36 cellular contexts compared by ENCODE assay signal in the genomic region with DNA sequence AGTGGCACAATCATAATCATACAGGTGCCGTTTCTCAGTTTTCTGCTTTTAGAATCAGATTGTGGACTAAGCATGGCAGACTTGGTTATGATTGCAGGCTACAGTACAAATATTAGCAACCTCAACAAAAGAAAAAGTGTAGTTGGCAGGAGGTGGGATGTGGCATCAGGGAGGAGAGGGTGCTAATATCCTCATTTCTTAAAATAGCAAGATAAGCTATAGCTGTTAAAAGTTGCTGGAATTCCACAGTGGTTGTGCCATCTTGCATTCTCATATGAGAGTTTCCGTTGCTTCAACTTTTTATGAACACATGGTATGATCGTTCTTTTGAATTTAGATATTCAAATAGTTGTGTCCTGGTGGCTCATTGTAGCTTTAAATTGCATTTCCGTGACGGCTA. TPM values are rescaled to one million over a fixed set of nuclear protein-coding genes. Genes with fewer than 3 reads are reported as not detected.
"Had no signal": no experiment of that assay in that cellular context is flagged by ENCODE, and none has a peak within 500 bp of the region (broad histone marks: within the 10 kb centered on the region; RNA-seq: fewer than 3 reads in every experiment).

No MANE protein-coding gene starts in this region.

- H3K27ac ChIP-seq: KMS-11 had no signal

- H3K4me3 ChIP-seq: MG63 had no signal

- H3K9me3 ChIP-seq: MG63 had no signal

- H3K27me3 ChIP-seq: MG63 had no signal

- DNase-seq: Karpas-422, Kasumi-1, KG1, MG63, MM.1S, MV-4-11, NCI-H1048, NCI-H1092, NCI-H1092 treated with DMSO at 0.1 percent for 48 hours, NCI-H1105, NCI-H1105 treated with DMSO at 0.1 percent for 48 hours, NCI-H1417, NCI-H1417 treated with DMSO at 0.1 percent for 48 hours, NCI-H1436, NCI-H1436 treated with DMSO at 0.1 percent for 48 hours, NCI-H146, NCI-H1694, NCI-H1694 treated with DMSO at 0.1 percent for 48 hours, NCI-H187, NCI-H187 treated with DMSO at 0.1 percent for 48 hours, NCI-H1930, NCI-H2029, NCI-H2029 treated with DMSO at 0.1 percent for 48 hours, NCI-H2081, NCI-H2081 treated with DMSO at 0.1 percent for 48 hours, NCI-H2107, NCI-H2171, NCI-H2171 treated with DMSO at 0.1 percent for 48 hours, NCI-H2227 treated with DMSO at 0.1 percent for 48 hours, NCI-H226, NCI-H345, NCI-H446, NCI-H446 treated with DMSO at 0.1 percent for 48 hours had no signal

- H3K36me3 ChIP-seq: MG63 had no signal

RNA-seq across cellular contexts. Expression of a gene that starts 21.4 kb away (rescaled TPM):
- total RNA-seq: LHCN-M2, M059J had no signal
